1 cellular context compared by ENCODE assay signal in the genomic region with DNA sequence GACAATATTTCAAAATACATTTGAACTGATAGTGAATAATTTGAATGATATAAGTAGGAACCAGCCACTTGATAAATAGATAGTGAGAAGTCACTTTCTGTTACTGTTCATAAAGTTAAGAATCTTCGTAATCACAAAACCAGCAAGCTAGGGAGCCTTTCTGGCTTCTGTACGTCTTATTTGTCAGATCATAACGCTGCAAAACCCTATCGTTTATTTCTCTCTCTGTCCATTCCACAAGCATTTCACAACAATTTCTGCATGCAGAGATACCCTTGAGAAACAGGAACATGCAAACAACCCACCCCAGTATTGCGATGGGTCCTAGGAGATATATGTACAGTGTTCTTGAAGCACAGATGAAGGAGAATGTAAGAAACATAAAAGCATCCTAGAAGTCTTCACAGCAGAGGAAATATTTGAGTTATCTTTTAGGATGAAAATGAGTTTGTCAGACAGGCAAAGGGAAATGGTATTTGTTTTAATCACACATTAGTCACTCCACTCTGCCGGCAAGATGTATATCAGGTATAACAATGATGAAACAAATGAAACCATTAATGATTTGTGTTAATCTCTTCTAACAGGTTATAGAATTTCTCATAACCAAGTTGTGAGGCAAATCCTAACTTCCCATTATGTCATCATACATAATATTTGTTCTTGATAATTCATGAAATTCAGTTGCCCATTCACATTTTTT.
TF ChIP-seq lines count a peak whose summit lies in the region.

No MANE protein-coding gene starts in this region.

TF ChIP-seq in IMR-90, 13 proteins besides CTCF, POLR2A, EP300 and RAD21 (continued from another document):
- TF ChIP-seq, protein P1, sequence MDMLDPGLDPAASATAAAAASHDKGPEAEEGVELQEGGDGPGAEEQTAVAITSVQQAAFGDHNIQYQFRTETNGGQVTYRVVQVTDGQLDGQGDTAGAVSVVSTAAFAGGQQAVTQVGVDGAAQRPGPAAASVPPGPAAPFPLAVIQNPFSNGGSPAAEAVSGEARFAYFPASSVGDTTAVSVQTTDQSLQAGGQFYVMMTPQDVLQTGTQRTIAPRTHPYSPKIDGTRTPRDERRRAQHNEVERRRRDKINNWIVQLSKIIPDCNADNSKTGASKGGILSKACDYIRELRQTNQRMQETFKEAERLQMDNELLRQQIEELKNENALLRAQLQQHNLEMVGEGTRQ (IDR thresholded peaks at IDR 0.05; ENCODE audit: low read depth, low read length): no peak
- TF ChIP-seq CEBPB (IDR thresholded peaks at IDR 0.05; ENCODE audit: low read depth, low read length): no peak
